Comparison of ENCODE assay signal across 1 cellular context in the genomic region with DNA sequence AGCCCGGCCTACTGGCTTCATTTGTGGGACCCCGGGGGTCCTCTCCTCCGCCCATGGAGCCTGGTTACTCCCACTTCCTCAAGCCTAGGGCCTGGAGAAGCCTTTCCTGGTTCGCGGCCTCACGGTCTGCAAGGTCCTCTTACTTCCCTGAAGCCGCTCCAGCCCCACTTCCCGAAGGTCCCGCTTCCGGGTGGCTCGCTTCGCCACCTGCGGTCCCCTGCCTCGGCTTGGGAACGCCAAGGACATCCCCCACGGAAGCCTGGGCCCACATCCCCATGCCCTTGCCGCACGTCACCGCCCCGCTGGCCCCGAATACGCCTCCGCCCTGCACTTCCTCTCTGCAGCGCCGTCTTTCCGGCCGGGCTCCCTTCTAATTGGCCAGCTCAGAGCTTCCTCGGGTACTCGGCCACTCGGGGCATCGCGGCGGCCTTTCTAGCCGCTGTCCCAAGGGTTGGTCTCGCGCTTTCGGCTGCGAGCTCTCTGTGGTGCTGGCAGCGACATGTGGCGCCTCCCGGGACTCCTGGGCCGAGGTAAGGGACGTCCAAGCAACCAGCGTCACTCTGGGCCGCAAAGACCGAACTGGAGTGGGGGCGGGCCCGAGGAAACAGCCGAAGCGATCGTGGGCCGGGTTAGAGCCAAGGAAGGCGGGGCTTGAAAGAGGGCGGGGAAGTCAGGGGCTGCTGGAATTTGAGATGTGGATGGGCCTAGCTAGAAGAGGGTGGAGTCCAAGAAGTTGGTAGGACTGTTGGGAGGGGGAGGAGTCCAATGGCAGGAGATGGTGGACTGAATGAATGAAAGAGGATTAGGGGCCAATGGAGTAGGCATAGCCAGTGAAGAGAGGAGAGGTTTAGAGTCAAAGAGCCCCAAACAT.
TF ChIP-seq lines count a peak whose summit lies in the region.

A gene with protein sequence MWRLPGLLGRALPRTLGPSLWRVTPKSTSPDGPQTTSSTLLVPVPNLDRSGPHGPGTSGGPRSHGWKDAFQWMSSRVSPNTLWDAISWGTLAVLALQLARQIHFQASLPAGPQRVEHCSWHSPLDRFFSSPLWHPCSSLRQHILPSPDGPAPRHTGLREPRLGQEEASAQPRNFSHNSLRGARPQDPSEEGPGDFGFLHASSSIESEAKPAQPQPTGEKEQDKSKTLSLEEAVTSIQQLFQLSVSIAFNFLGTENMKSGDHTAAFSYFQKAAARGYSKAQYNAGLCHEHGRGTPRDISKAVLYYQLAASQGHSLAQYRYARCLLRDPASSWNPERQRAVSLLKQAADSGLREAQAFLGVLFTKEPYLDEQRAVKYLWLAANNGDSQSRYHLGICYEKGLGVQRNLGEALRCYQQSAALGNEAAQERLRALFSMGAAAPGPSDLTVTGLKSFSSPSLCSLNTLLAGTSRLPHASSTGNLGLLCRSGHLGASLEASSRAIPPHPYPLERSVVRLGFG (plus strand): TSS at position 429 of the 871 bp plus-strand sequence. CDS start 71 bp downstream, at position 500.

TF ChIP-seq in K562, 482 proteins besides CTCF, POLR2A, EP300 and RAD21 (continued from another document and continues in another):
- TF ChIP-seq, protein P1, sequence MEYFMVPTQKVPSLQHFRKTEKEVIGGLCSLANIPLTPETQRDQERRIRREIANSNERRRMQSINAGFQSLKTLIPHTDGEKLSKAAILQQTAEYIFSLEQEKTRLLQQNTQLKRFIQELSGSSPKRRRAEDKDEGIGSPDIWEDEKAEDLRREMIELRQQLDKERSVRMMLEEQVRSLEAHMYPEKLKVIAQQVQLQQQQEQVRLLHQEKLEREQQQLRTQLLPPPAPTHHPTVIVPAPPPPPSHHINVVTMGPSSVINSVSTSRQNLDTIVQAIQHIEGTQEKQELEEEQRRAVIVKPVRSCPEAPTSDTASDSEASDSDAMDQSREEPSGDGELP (CRISPR knock-in tag; IDR thresholded peaks at IDR 0.05; ENCODE audit: borderline replicate concordance), result peak; percentile 86
- TF ChIP-seq, protein P2, sequence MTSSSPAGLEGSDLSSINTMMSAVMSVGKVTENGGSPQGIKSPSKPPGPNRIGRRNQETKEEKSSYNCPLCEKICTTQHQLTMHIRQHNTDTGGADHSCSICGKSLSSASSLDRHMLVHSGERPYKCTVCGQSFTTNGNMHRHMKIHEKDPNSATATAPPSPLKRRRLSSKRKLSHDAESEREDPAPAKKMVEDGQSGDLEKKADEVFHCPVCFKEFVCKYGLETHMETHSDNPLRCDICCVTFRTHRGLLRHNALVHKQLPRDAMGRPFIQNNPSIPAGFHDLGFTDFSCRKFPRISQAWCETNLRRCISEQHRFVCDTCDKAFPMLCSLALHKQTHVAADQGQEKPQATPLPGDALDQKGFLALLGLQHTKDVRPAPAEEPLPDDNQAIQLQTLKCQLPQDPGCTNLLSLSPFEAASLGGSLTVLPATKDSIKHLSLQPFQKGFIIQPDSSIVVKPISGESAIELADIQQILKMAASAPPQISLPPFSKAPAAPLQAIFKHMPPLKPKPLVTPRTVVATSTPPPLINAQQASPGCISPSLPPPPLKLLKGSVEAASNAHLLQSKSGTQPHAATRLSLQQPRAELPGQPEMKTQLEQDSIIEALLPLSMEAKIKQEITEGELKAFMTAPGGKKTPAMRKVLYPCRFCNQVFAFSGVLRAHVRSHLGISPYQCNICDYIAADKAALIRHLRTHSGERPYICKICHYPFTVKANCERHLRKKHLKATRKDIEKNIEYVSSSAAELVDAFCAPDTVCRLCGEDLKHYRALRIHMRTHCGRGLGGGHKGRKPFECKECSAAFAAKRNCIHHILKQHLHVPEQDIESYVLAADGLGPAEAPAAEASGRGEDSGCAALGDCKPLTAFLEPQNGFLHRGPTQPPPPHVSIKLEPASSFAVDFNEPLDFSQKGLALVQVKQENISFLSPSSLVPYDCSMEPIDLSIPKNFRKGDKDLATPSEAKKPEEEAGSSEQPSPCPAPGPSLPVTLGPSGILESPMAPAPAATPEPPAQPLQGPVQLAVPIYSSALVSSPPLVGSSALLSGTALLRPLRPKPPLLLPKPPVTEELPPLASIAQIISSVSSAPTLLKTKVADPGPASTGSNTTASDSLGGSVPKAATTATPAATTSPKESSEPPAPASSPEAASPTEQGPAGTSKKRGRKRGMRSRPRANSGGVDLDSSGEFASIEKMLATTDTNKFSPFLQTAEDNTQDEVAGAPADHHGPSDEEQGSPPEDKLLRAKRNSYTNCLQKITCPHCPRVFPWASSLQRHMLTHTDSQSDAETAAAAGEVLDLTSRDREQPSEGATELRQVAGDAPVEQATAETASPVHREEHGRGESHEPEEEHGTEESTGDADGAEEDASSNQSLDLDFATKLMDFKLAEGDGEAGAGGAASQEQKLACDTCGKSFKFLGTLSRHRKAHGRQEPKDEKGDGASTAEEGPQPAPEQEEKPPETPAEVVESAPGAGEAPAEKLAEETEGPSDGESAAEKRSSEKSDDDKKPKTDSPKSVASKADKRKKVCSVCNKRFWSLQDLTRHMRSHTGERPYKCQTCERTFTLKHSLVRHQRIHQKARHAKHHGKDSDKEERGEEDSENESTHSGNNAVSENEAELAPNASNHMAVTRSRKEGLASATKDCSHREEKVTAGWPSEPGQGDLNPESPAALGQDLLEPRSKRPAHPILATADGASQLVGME (CRISPR knock-in tag; IDR thresholded peaks at IDR 0.05), result 0 out of 2 replicates have a peak, but pooled peaks have one; percentile 20
- TF ChIP-seq, protein P3, sequence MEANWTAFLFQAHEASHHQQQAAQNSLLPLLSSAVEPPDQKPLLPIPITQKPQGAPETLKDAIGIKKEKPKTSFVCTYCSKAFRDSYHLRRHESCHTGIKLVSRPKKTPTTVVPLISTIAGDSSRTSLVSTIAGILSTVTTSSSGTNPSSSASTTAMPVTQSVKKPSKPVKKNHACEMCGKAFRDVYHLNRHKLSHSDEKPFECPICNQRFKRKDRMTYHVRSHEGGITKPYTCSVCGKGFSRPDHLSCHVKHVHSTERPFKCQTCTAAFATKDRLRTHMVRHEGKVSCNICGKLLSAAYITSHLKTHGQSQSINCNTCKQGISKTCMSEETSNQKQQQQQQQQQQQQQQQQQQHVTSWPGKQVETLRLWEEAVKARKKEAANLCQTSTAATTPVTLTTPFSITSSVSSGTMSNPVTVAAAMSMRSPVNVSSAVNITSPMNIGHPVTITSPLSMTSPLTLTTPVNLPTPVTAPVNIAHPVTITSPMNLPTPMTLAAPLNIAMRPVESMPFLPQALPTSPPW (CRISPR knock-in tag; IDR thresholded peaks at IDR 0.05), result peak; percentile 59
- TF ChIP-seq, protein P4, sequence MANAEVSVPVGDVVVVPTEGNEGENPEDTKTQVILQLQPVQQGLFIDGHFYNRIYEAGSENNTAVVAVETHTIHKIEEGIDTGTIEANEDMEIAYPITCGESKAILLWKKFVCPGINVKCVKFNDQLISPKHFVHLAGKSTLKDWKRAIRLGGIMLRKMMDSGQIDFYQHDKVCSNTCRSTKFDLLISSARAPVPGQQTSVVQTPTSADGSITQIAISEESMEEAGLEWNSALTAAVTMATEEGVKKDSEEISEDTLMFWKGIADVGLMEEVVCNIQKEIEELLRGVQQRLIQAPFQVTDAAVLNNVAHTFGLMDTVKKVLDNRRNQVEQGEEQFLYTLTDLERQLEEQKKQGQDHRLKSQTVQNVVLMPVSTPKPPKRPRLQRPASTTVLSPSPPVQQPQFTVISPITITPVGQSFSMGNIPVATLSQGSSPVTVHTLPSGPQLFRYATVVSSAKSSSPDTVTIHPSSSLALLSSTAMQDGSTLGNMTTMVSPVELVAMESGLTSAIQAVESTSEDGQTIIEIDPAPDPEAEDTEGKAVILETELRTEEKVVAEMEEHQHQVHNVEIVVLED (CRISPR knock-in tag; IDR thresholded peaks at IDR 0.05), result no peak
- TF ChIP-seq, protein P5, sequence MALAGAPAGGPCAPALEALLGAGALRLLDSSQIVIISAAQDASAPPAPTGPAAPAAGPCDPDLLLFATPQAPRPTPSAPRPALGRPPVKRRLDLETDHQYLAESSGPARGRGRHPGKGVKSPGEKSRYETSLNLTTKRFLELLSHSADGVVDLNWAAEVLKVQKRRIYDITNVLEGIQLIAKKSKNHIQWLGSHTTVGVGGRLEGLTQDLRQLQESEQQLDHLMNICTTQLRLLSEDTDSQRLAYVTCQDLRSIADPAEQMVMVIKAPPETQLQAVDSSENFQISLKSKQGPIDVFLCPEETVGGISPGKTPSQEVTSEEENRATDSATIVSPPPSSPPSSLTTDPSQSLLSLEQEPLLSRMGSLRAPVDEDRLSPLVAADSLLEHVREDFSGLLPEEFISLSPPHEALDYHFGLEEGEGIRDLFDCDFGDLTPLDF (CRISPR knock-in tag; IDR thresholded peaks at IDR 0.05), result 0 out of 2 replicates have a peak, but pooled peaks have one; percentile 48
- TF ChIP-seq, protein P6, sequence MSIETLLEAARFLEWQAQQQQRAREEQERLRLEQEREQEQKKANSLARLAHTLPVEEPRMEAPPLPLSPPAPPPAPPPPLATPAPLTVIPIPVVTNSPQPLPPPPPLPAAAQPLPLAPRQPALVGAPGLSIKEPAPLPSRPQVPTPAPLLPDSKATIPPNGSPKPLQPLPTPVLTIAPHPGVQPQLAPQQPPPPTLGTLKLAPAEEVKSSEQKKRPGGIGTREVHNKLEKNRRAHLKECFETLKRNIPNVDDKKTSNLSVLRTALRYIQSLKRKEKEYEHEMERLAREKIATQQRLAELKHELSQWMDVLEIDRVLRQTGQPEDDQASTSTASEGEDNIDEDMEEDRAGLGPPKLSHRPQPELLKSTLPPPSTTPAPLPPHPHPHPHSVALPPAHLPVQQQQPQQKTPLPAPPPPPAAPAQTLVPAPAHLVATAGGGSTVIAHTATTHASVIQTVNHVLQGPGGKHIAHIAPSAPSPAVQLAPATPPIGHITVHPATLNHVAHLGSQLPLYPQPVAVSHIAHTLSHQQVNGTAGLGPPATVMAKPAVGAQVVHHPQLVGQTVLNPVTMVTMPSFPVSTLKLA (conservative IDR thresholded peaks at IDR 0.05), result peak; percentile 64 to 77
- TF ChIP-seq RNF2 (IDR thresholded peaks at IDR 0.05) (peak; percentile 22; the same call in 1 of the 2 replicates), GABPB2 (CRISPR knock-in tag; conservative IDR thresholded peaks at IDR 0.05) (0 out of 2 replicates have a peak, but pooled peaks have one; percentile 14), SPI1 (IDR thresholded peaks at IDR 0.05; ENCODE audit: borderline replicate concordance, low read depth, low read length) (peak; percentile 99), POLR2B (IDR thresholded peaks at IDR 0.05; ENCODE audit: low read depth, partially characterized antibody) (peak; percentile 94), MAFK (IDR thresholded peaks at IDR 0.05; ENCODE audit: low read length) (no peak), ZZZ3 (IDR thresholded peaks at IDR 0.05) (peak; percentile 56; the same call in 1 of the 2 replicates), ADNP (tag; IDR thresholded peaks at IDR 0.05) (no peak), YBX1 (IDR thresholded peaks at IDR 0.05) (no peak), CBFB (CRISPR knock-in tag; IDR thresholded peaks at IDR 0.05) (peak; percentile 40; the same call in 1 of the 2 replicates), GTF2F1 (IDR thresholded peaks at IDR 0.05; ENCODE audit: low read depth, low read length) (0 out of 2 replicates have a peak, but pooled peaks have one; percentile 12), SRSF3 (IDR thresholded peaks at IDR 0.05; ENCODE audit: insufficient read depth, low read length) (no peak), HDAC2 (IDR thresholded peaks at IDR 0.05) (no peak; the same call in none of the 2 replicates), ZFP36 (IDR thresholded peaks at IDR 0.05; ENCODE audit: low read depth, low read length, partially characterized antibody) (no peak), FOXJ2 (tag; IDR thresholded peaks at IDR 0.05) (no peak)
- TF ChIP-seq, protein P7, sequence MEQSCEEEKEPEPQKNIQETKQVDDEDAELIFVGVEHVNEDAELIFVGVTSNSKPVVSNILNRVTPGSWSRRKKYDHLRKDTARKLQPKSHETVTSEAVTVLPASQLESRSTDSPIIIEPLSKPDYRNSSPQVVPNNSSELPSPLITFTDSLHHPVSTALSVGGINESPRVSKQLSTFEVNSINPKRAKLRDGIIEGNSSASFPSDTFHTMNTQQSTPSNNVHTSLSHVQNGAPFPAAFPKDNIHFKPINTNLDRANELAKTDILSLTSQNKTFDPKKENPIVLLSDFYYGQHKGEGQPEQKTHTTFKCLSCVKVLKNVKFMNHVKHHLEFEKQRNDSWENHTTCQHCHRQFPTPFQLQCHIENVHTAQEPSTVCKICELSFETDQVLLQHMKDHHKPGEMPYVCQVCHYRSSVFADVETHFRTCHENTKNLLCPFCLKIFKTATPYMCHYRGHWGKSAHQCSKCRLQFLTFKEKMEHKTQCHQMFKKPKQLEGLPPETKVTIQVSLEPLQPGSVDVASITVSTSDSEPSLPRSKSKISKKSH (CRISPR knock-in tag; IDR thresholded peaks at IDR 0.05), result no peak
- TF ChIP-seq, protein P8, sequence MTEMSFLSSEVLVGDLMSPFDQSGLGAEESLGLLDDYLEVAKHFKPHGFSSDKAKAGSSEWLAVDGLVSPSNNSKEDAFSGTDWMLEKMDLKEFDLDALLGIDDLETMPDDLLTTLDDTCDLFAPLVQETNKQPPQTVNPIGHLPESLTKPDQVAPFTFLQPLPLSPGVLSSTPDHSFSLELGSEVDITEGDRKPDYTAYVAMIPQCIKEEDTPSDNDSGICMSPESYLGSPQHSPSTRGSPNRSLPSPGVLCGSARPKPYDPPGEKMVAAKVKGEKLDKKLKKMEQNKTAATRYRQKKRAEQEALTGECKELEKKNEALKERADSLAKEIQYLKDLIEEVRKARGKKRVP (CRISPR knock-in tag; IDR thresholded peaks at IDR 0.05), result no peak
- TF ChIP-seq, protein P9, sequence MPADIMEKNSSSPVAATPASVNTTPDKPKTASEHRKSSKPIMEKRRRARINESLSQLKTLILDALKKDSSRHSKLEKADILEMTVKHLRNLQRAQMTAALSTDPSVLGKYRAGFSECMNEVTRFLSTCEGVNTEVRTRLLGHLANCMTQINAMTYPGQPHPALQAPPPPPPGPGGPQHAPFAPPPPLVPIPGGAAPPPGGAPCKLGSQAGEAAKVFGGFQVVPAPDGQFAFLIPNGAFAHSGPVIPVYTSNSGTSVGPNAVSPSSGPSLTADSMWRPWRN (IDR thresholded peaks at IDR 0.05; ENCODE audit: low read depth), result no peak
- TF ChIP-seq, protein P10, sequence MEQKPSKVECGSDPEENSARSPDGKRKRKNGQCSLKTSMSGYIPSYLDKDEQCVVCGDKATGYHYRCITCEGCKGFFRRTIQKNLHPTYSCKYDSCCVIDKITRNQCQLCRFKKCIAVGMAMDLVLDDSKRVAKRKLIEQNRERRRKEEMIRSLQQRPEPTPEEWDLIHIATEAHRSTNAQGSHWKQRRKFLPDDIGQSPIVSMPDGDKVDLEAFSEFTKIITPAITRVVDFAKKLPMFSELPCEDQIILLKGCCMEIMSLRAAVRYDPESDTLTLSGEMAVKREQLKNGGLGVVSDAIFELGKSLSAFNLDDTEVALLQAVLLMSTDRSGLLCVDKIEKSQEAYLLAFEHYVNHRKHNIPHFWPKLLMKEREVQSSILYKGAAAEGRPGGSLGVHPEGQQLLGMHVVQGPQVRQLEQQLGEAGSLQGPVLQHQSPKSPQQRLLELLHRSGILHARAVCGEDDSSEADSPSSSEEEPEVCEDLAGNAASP (IDR thresholded peaks at IDR 0.05), result no peak
